ENCODE assay signal across 1 cellular context in genomic region chr1:12153181-12153785, GRCh38.
A peak's percentile ranks its signal among the peaks of the same experiment; 100 is the strongest.
TF ChIP-seq lines count a peak whose summit lies in the region.

No MANE protein-coding gene starts in this region.

TF ChIP-seq in K562, 482 proteins besides CTCF, POLR2A, EP300 and RAD21 (continued from another document and continues in another):
- TF ChIP-seq, protein P1, sequence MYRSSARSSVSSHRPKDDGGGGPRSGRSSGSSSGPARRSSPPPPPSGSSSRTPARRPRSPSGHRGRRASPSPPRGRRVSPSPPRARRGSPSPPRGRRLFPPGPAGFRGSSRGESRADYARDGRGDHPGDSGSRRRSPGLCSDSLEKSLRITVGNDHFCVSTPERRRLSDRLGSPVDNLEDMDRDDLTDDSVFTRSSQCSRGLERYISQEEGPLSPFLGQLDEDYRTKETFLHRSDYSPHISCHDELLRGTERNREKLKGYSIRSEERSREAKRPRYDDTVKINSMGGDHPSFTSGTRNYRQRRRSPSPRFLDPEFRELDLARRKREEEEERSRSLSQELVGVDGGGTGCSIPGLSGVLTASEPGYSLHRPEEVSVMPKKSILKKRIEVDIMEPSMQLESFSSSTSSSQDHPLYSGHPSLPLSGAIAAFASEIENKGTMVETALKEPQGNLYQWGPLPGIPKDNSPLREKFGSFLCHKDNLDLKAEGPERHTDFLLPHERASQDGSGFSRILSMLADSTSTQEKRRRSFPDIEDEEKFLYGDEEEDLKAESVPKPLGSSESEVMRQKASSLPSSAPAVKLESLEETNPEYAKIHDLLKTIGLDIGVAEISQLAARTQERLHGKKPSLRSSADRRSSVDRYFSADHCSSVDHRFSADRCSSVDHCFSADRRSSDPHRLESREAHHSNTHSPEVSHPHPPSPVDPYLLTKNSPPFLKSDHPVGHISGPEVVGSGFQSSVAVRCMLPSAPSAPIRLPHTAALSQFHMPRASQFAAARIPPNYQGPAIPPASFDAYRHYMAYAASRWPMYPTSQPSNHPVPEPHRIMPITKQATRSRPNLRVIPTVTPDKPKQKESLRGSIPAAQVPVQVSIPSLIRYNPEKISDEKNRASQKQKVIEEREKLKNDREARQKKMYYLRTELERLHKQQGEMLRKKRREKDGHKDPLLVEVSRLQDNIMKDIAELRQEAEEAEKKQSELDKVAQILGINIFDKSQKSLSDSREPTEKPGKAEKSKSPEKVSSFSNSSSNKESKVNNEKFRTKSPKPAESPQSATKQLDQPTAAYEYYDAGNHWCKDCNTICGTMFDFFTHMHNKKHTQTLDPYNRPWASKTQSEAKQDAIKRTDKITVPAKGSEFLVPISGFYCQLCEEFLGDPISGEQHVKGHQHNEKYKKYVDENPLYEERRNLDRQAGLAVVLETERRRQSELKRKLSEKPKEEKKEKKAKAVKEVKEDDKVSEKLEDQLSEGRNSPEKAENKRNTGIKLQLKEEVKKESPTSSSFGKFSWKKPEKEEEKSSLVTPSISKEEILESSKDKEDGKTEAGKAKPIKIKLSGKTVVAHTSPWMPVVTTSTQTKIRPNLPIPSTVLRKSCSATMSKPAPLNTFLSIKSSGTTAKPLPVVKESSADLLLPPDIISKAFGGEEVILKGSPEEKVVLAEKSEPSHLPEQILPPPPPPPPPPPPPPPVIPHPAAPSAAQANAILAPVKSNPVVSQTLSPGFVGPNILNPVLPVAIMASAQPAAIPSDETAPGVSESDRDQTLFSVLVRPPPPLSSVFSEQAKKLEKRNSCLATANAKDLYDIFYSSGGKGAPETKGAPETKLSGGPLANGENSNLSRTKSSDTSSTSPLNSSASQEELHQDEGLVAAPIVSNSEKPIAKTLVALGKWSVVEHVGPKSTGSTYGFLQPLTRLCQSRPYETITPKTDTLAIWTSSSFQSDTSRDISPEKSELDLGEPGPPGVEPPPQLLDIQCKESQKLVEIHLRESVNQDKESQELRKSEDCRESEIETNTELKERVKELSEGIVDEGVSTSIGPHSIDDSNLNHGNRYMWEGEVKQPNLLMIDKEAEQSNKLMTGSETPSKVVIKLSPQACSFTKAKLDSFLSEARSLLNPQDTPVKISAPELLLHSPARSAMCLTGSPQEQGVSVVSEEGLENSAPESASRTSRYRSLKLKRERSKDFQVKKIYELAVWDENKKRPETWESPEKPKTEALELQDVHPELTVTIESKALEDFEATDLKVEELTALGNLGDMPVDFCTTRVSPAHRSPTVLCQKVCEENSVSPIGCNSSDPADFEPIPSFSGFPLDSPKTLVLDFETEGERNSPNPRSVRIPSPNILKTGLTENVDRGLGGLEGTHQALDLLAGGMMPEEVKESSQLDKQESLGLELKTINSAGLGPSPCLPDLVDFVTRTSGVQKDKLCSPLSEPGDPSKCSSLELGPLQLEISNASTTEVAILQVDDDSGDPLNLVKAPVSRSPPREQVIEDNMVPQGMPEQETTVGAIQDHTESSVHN (IDR thresholded peaks at IDR 0.05; ENCODE audit: borderline replicate concordance in 1 of 2, low read depth in 1 of 2) = no peak
- TF ChIP-seq CTBP1 (IDR thresholded peaks at IDR 0.05; ENCODE audit: borderline replicate concordance) (peak; percentile 45; the same call in 1 of the 2 replicates), ZNF124 (CRISPR knock-in tag; IDR thresholded peaks at IDR 0.05) (no peak), ARHGAP35 (IDR thresholded peaks at IDR 0.05; ENCODE audit: partially characterized antibody) (no peak), ZNF449 (CRISPR knock-in tag; IDR thresholded peaks at IDR 0.05) (no peak), THAP12 (CRISPR knock-in tag; IDR thresholded peaks at IDR 0.05) (no peak), ZBTB1 (CRISPR knock-in tag; IDR thresholded peaks at IDR 0.05; ENCODE audit: borderline replicate concordance, low read depth) (no peak), BRCA1 (IDR thresholded peaks at IDR 0.05) (no peak), BRCA1 (CRISPR knock-in tag; IDR thresholded peaks at IDR 0.05) (no peak), NR2C2 (CRISPR knock-in tag; IDR thresholded peaks at IDR 0.05) (no peak), NR2C2 (tag; IDR thresholded peaks at IDR 0.05) (no peak), WHSC1 (IDR thresholded peaks at IDR 0.05; ENCODE audit: low read length) (no peak), ETS1 (conservative IDR thresholded peaks at IDR 0.05; ENCODE audit: control insufficient read depth, low read depth, low read length) (no peak), CBFA2T3 (IDR thresholded peaks at IDR 0.05) (no peak), ZNF778 (CRISPR knock-in tag; IDR thresholded peaks at IDR 0.05) (no peak), TRIM28 (IDR thresholded peaks at IDR 0.05) (no peak), ZNF197 (CRISPR knock-in tag; IDR thresholded peaks at IDR 0.05; ENCODE audit: low read depth) (no peak), JUNB (CRISPR knock-in tag; conservative IDR thresholded peaks at IDR 0.05) (no peak), HEY1 (CRISPR knock-in tag; IDR thresholded peaks at IDR 0.05; ENCODE audit: borderline replicate concordance) (no peak), ZNF740 (CRISPR knock-in tag; IDR thresholded peaks at IDR 0.05) (no peak), ZNF740 (tag; IDR thresholded peaks at IDR 0.05) (no peak), ZNF232 (CRISPR knock-in tag; IDR thresholded peaks at IDR 0.05) (no peak), RHOXF2B (CRISPR knock-in tag; conservative IDR thresholded peaks at IDR 0.05) (no peak), CBFA2T2 (conservative IDR thresholded peaks at IDR 0.05) (no peak), ZNF253 (CRISPR knock-in tag; conservative IDR thresholded peaks at IDR 0.05) (no peak), MAFK (IDR thresholded peaks at IDR 0.05; ENCODE audit: low read length) (no peak), TAF1 (IDR thresholded peaks at IDR 0.05; ENCODE audit: control insufficient read depth, extremely low read depth, insufficient read depth, low read length, severe bottlenecking) (no peak), PHF20 (IDR thresholded peaks at IDR 0.05; ENCODE audit: partially characterized antibody) (no peak), ZNF77 (CRISPR knock-in tag; IDR thresholded peaks at IDR 0.05) (no peak), ZNF551 (CRISPR knock-in tag; IDR thresholded peaks at IDR 0.05) (no peak), ESRRA (IDR thresholded peaks at IDR 0.05; ENCODE audit: borderline replicate concordance, low read depth) (peak; percentile 28; the same call in 1 of the 2 replicates), GABPB2 (CRISPR knock-in tag; conservative IDR thresholded peaks at IDR 0.05) (no peak), JUND (IDR thresholded peaks at IDR 0.05; ENCODE audit: borderline replicate concordance, low read depth, low read length) (peak; percentile 52; the same call in 1 of the 2 replicates), JUND (tag; IDR thresholded peaks at IDR 0.05; ENCODE audit: borderline replicate concordance, low read depth, low read length) (0 out of 3 replicates have a peak, but pooled peaks have one; percentile 26), MBD1 (CRISPR knock-in tag; IDR thresholded peaks at IDR 0.05) (no peak), RBM22 (IDR thresholded peaks at IDR 0.05; ENCODE audit: low read depth, low read length, poor library complexity, severe bottlenecking) (no peak), CBX8 (IDR thresholded peaks at IDR 0.05; ENCODE audit: borderline replicate concordance, extremely low read depth, low read depth, low read length, poor library complexity, severe bottlenecking) (no peak), KDM5B (IDR thresholded peaks at IDR 0.05; ENCODE audit: insufficient replicate concordance, low read depth, low read length) (no peak)
- TF ChIP-seq, protein P2, sequence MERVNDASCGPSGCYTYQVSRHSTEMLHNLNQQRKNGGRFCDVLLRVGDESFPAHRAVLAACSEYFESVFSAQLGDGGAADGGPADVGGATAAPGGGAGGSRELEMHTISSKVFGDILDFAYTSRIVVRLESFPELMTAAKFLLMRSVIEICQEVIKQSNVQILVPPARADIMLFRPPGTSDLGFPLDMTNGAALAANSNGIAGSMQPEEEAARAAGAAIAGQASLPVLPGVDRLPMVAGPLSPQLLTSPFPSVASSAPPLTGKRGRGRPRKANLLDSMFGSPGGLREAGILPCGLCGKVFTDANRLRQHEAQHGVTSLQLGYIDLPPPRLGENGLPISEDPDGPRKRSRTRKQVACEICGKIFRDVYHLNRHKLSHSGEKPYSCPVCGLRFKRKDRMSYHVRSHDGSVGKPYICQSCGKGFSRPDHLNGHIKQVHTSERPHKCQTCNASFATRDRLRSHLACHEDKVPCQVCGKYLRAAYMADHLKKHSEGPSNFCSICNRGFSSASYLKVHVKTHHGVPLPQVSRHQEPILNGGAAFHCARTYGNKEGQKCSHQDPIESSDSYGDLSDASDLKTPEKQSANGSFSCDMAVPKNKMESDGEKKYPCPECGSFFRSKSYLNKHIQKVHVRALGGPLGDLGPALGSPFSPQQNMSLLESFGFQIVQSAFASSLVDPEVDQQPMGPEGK (CRISPR knock-in tag; IDR thresholded peaks at IDR 0.05; ENCODE audit: borderline replicate concordance) = no peak
- TF ChIP-seq, protein P3, sequence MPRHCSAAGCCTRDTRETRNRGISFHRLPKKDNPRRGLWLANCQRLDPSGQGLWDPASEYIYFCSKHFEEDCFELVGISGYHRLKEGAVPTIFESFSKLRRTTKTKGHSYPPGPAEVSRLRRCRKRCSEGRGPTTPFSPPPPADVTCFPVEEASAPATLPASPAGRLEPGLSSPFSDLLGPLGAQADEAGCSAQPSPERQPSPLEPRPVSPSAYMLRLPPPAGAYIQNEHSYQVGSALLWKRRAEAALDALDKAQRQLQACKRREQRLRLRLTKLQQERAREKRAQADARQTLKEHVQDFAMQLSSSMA (CRISPR knock-in tag; IDR thresholded peaks at IDR 0.05) = no peak
- TF ChIP-seq, protein P4, sequence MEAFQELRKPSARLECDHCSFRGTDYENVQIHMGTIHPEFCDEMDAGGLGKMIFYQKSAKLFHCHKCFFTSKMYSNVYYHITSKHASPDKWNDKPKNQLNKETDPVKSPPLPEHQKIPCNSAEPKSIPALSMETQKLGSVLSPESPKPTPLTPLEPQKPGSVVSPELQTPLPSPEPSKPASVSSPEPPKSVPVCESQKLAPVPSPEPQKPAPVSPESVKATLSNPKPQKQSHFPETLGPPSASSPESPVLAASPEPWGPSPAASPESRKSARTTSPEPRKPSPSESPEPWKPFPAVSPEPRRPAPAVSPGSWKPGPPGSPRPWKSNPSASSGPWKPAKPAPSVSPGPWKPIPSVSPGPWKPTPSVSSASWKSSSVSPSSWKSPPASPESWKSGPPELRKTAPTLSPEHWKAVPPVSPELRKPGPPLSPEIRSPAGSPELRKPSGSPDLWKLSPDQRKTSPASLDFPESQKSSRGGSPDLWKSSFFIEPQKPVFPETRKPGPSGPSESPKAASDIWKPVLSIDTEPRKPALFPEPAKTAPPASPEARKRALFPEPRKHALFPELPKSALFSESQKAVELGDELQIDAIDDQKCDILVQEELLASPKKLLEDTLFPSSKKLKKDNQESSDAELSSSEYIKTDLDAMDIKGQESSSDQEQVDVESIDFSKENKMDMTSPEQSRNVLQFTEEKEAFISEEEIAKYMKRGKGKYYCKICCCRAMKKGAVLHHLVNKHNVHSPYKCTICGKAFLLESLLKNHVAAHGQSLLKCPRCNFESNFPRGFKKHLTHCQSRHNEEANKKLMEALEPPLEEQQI (IDR thresholded peaks at IDR 0.05) = no peak
